Comparison of ENCODE assay signal across 15 cellular contexts in the genomic region with DNA sequence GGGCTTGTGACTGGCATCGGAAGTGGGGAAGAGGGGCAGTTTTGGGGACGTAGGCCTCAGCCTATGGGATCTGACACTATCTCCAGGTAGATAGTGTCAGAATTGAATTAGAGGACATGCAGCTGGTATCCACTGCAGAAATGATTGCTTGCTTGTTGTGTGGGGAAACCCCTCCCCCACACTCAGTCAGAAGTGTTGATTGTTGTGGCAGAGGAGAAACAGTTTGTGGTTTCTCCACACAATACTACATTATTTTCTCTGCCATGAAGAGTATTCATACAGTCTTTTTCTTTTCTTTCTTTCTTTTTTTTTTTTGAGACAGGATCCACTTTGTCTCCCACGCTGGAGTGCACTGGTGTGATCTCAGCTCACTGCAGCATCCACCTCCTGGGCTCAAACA.
DNase-seq lines count a peak whose midpoint lies in the region; ATAC-seq, FAIRE-seq and TF ChIP-seq lines count a peak whose summit lies in the region.
"Had no signal": no experiment of that assay in that cellular context is flagged by ENCODE, and none has a peak within 500 bp of the region (broad histone marks: within the 10 kb centered on the region; RNA-seq: fewer than 3 reads in every experiment).

No MANE protein-coding gene starts in this region.

- 79 to 95% (median 84%) methylated on average over 3 of the region's 3 CpGs for WGBS in small intestine, 3 donors

- no peaks in the 10 kb centered on the region for H4K20me1 ChIP-seq in neural progenitor cell (ENCODE audit: low read depth)

- FAIRE-seq in small intestine (lab: Jason Lieb, UNC) (no peak), frontal cortex (lab: Jason Lieb, UNC) (no peak)
- FAIRE-seq: D721Med, HepG2 had no signal

- peak; percentile 25 for ATAC-seq in HG03460 (IDR thresholded peaks at IDR 0.05; ENCODE audit: unreplicated experiment)
- peak; percentile 60 to 91 for ATAC-seq in activated naive CD4-positive, alpha-beta T cell treated with anti-CD3 and anti-CD28 coated beads, Interleukin-2, amount 50 U/mL, for 72 hours
- ATAC-seq: HepG2 had no signal

- H3K4me1 ChIP-seq in neural progenitor cell, result no peaks in the 10 kb centered on the region
- H3K4me1 ChIP-seq in small intestine (ENCODE audit: control insufficient read depth in 2 of 2, insufficient read depth in 1 of 2, low read depth in 1 of 2, low read length in 1 of 2), result no peaks in the 10 kb centered on the region
- H3K4me1 ChIP-seq: Peyer's patch had no signal

- no peaks in the 10 kb centered on the region for H3F3A ChIP-seq in neural progenitor cell (ENCODE audit: low read depth)

- no peaks in the 10 kb centered on the region for H3K36me3 ChIP-seq in neural progenitor cell
- H3K36me3 ChIP-seq in small intestine (ENCODE audit: control insufficient read depth in 2 of 2, insufficient read depth in 2 of 2, low read length in 2 of 2), result no peaks in the 10 kb centered on the region
- H3K36me3 ChIP-seq: left ventricle myocardium inferior, neutrophil, Peyer's patch had no signal

- H3K4me2 ChIP-seq in neural progenitor cell, result no peak overlapping the region

- peak overlapping the region; percentile 85 for H2AFZ ChIP-seq in neural progenitor cell (replicated peaks)

- H3K9me3 Mint-ChIP-seq in activated CD4-positive, alpha-beta T cell treated with anti-CD3 and anti-CD28 coated beads, Interleukin-2, amount 10 ng/mL, durations not matched to agents 7 days and 5 days, result no peaks in the 10 kb centered on the region
- H3K9me3 Mint-ChIP-seq in activated naive CD4-positive, alpha-beta T cell treated with anti-CD3 and anti-CD28 coated beads, Interleukin-2, amount 50 U/mL, for 72 hours, result no peaks in the 10 kb centered on the region
- peaks cover 4% of the 10 kb centered on the region for H3K9me3 Mint-ChIP-seq in neural progenitor cell
- H3K9me3 Mint-ChIP-seq: activated naive CD8-positive, alpha-beta T cell treated with anti-CD3 and anti-CD28 coated beads for 36 hours had no signal

- POLR2A ChIA-PET in activated CD4-positive, alpha-beta T cell treated with anti-CD3 and anti-CD28 coated beads, Interleukin-2, amount 10 ng/mL, durations not matched to agents 7 days and 5 days (lab: Charles Lee), result interaction anchor here (0.6 to 1.3 kb wide), 3 partner anchors 12 to 112 kb away, joined by 3 to 11 read pairs (median 6); no protein-coding TSS in a partner anchor

- peaks cover 3% of the 10 kb centered on the region for H3K27me3 Mint-ChIP-seq in activated CD4-positive, alpha-beta T cell treated with anti-CD3 and anti-CD28 coated beads, Interleukin-2, amount 10 ng/mL, durations not matched to agents 7 days and 5 days
- H3K27me3 Mint-ChIP-seq in neural progenitor cell (ENCODE audit: insufficient read depth, low read depth), result no peaks in the 10 kb centered on the region
- H3K27me3 Mint-ChIP-seq: activated naive CD8-positive, alpha-beta T cell treated with anti-CD3 and anti-CD28 coated beads for 36 hours had no signal

- no peak overlapping the region for H3K9ac ChIP-seq in neural progenitor cell

- H3K27ac Mint-ChIP-seq in activated CD4-positive, alpha-beta T cell treated with anti-CD3 and anti-CD28 coated beads, Interleukin-2, amount 10 ng/mL, durations not matched to agents 7 days and 5 days, result peak overlapping the region; percentile 38
- H3K27ac Mint-ChIP-seq in activated naive CD4-positive, alpha-beta T cell treated with anti-CD3 and anti-CD28 coated beads, Interleukin-2, amount 50 U/mL, for 72 hours, result no peak overlapping the region
- no peak overlapping the region for H3K27ac Mint-ChIP-seq in neural progenitor cell
- H3K27ac Mint-ChIP-seq: activated naive CD8-positive, alpha-beta T cell treated with anti-CD3 and anti-CD28 coated beads for 36 hours had no signal

- CTCF ChIA-PET in activated CD4-positive, alpha-beta T cell treated with anti-CD3 and anti-CD28 coated beads, Interleukin-2, amount 10 ng/mL, durations not matched to agents 7 days and 5 days (lab: Charles Lee), result interaction anchor here (0.6 to 1.5 kb wide), 8 partner anchors 11 to 135 kb away, joined by 3 to 5 read pairs (median 3); a partner anchor contains a TSS

- H3K36me3 Mint-ChIP-seq in activated CD4-positive, alpha-beta T cell treated with anti-CD3 and anti-CD28 coated beads, Interleukin-2, amount 10 ng/mL, durations not matched to agents 7 days and 5 days (ENCODE audit: low read depth), result no peaks in the 10 kb centered on the region
- no peaks in the 10 kb centered on the region for H3K36me3 Mint-ChIP-seq in activated naive CD4-positive, alpha-beta T cell treated with anti-CD3 and anti-CD28 coated beads, Interleukin-2, amount 50 U/mL, for 72 hours
- no peaks in the 10 kb centered on the region for H3K36me3 Mint-ChIP-seq in neural progenitor cell
- H3K36me3 Mint-ChIP-seq: activated naive CD8-positive, alpha-beta T cell treated with anti-CD3 and anti-CD28 coated beads for 36 hours had no signal

- no peak overlapping the region for H3K4me3 Mint-ChIP-seq in activated CD4-positive, alpha-beta T cell treated with anti-CD3 and anti-CD28 coated beads, Interleukin-2, amount 10 ng/mL, durations not matched to agents 7 days and 5 days
- H3K4me3 Mint-ChIP-seq in neural progenitor cell, result no peak overlapping the region
- H3K4me3 Mint-ChIP-seq: activated naive CD8-positive, alpha-beta T cell treated with anti-CD3 and anti-CD28 coated beads for 36 hours had no signal

- peak; percentile 57 for DNase-seq in activated CD4-positive, alpha-beta T cell treated with anti-CD3 and anti-CD28 coated beads, Interleukin-2, amount 10 ng/mL, durations not matched to agents 7 days and 5 days
- no peak for DNase-seq in activated CD4-positive, alpha-beta T cell treated with anti-CD3 and anti-CD28 coated beads for 48 hours
- DNase-seq in activated naive CD4-positive, alpha-beta T cell treated with anti-CD3 and anti-CD28 coated beads, Interleukin-2, amount 50 U/mL, for 72 hours (ENCODE audit: low spot score in 2 of 2), result no peak
- DNase-seq in neural progenitor cell (ENCODE audit: low spot score) (no peak), NCI-H69 (lab: John Stamatoyannopoulos, UW) (no peak), small intestine (no peak), frontal cortex (ENCODE audit: low spot score in 2 of 2) (no peak)
- DNase-seq: activated naive CD8-positive, alpha-beta T cell treated with anti-CD3 and anti-CD28 coated beads for 36 hours; left ventricle myocardium inferior; NCI-H1436 treated with DMSO at 0.1 percent for 48 hours; Peyer's patch had no signal

- no peaks in the 10 kb centered on the region for H3K79me2 ChIP-seq in neural progenitor cell (ENCODE audit: low read depth)

- H3K27me3 ChIP-seq in neural progenitor cell (no peaks in the 10 kb centered on the region), small intestine (ENCODE audit: control insufficient read depth in 2 of 2, insufficient read depth in 2 of 2, low read length in 2 of 2) (no peaks in the 10 kb centered on the region)
- H3K27me3 ChIP-seq: neutrophil, Peyer's patch had no signal

- TF ChIP-seq CTCF in neural progenitor cell (IDR thresholded peaks at IDR 0.05), result no peak

- H3K27ac ChIP-seq in neural progenitor cell (no peak overlapping the region), small intestine (ENCODE audit: low read depth in 1 of 2, low read length in 1 of 2) (no peak overlapping the region)
- H3K27ac ChIP-seq: left ventricle myocardium inferior, neutrophil, Peyer's patch had no signal

- H3K4me3 ChIP-seq in neural progenitor cell (no peak overlapping the region), small intestine (ENCODE audit: low read depth in 1 of 2, low read length in 2 of 2) (no peak overlapping the region)
- H3K4me3 ChIP-seq: left ventricle myocardium inferior, Peyer's patch had no signal

- peaks cover 32% of the 10 kb centered on the region for H3K4me1 Mint-ChIP-seq in activated CD4-positive, alpha-beta T cell treated with anti-CD3 and anti-CD28 coated beads, Interleukin-2, amount 10 ng/mL, durations not matched to agents 7 days and 5 days
- no peaks in the 10 kb centered on the region for H3K4me1 Mint-ChIP-seq in neural progenitor cell

- H3K9me3 ChIP-seq in neural progenitor cell (ENCODE audit: low read depth) (no peaks in the 10 kb centered on the region), small intestine (ENCODE audit: control insufficient read depth, low read depth) (no peaks in the 10 kb centered on the region)
- H3K9me3 ChIP-seq: left ventricle myocardium inferior, neutrophil, Peyer's patch had no signal
